22 cellular contexts compared by ENCODE assay signal in genomic region chr11:15936011-15936410, GRCh38.
A peak's percentile ranks its signal among the peaks of the same experiment; 100 is the strongest.
DNase-seq lines count a peak whose midpoint lies in the region; ATAC-seq lines count a peak whose summit lies in the region.
"Had no signal": no experiment of that assay in that cellular context is flagged by ENCODE, and none has a peak within 500 bp of the region (broad histone marks: within the 10 kb centered on the region; RNA-seq: fewer than 3 reads in every experiment).

No MANE protein-coding gene starts in this region.

- no peaks in the 10 kb centered on the region for H3K36me3 Mint-ChIP-seq in T-cell
- H3K36me3 Mint-ChIP-seq: CD14-positive monocyte; CD8-positive, alpha-beta memory T cell had no signal

- H3K4me1 ChIP-seq in neuronal stem cell (ENCODE audit: control insufficient read depth in 2 of 2, insufficient read depth in 1 of 2, low read depth in 1 of 2, low read length in 2 of 2), result peaks cover 0 to 3% of the 10 kb centered on the region in 2 donors
- H3K4me1 ChIP-seq: A549; BE2C; BLaER1 treated with 17β-estradiol and CSF1 and Interleukin-3, amounts not matched to agents 10 nM and 100 nM had no signal

- no CpG with 5 or more reads among the region's 2 CpGs for WGBS in neuronal stem cell (ENCODE audit: extremely low coverage in 2 of 2, insufficient read length in 2 of 2, insufficient replicate concordance in 1 of 2), 2 donors

- no peak overlapping the region for H3K27ac Mint-ChIP-seq in T-cell
- H3K27ac Mint-ChIP-seq: CD14-positive monocyte; CD4-positive, alpha-beta T cell; CD8-positive, alpha-beta memory T cell; GM23338 had no signal

- H2AFZ ChIP-seq in neuronal stem cell (ENCODE audit: low read length), result no peak overlapping the region
- H2AFZ ChIP-seq: GM23338 had no signal

- POLR2A ChIA-PET in T-cell (lab: Charles Lee), result no interaction called here

- intact Hi-C loops in sciatic nerve (cut with DNase I), result no loop called here

- peaks cover 0 to 5% of the 10 kb centered on the region in 2 donors for H3K27me3 Mint-ChIP-seq in T-cell
- H3K27me3 Mint-ChIP-seq: CD4-positive, alpha-beta T cell had no signal

- no peaks in the 10 kb centered on the region for H3K4me1 Mint-ChIP-seq in T-cell
- H3K4me1 Mint-ChIP-seq: CD8-positive, alpha-beta memory T cell; GM23338; H9 had no signal

- no peak overlapping the region for H4K91ac ChIP-seq in neuronal stem cell (ENCODE audit: low read depth, low read length, poor library complexity)

- H3K27me3 ChIP-seq in neuronal stem cell (ENCODE audit: control insufficient read depth in 3 of 3, insufficient read depth in 3 of 3, low read depth in 1 of 3, low read length in 3 of 3), result peaks cover 0 to 4% (median 0%) of the 10 kb centered on the region in 3 experiments
- H3K27me3 ChIP-seq: BE2C; BLaER1 treated with 17β-estradiol and CSF1 and Interleukin-3, amounts not matched to agents 10 nM and 100 nM had no signal

- H3K9ac ChIP-seq in neuronal stem cell (ENCODE audit: low read depth, low read length, poor library complexity), result no peak overlapping the region
- H3K9ac ChIP-seq: BLaER1 treated with 17β-estradiol and CSF1 and Interleukin-3, amounts not matched to agents 10 nM and 100 nM had no signal

- no peak overlapping the region for H2BK5ac ChIP-seq in neuronal stem cell (ENCODE audit: low read length)

- DNase-seq in islet precursor cell (peak; percentile 35), neuronal stem cell (ENCODE audit: low spot score) (no peak), sciatic nerve (ENCODE audit: low spot score) (peak; percentile 28), T-cell (no peak), RPMI8226 (no peak)
- DNase-seq: 8988T; ACHN; AML-193; BE2C; CD4-positive, alpha-beta T cell; CD8-positive, alpha-beta memory T cell; DMS 273 treated with DMSO at 0.1 percent for 48 hours; DMS79; EL; GDM1; H9 had no signal

- H3K4me2 ChIP-seq in neuronal stem cell (ENCODE audit: insufficient read depth, low read length, poor library complexity, severe bottlenecking), result no peak overlapping the region
- H3K4me2 ChIP-seq: A549; BLaER1 treated with 17β-estradiol and CSF1 and Interleukin-3, amounts not matched to agents 10 nM and 100 nM; GM23338 had no signal

- peak overlapping the region; percentile 24 for H2AK5ac ChIP-seq in neuronal stem cell (ENCODE audit: low read depth, low read length)

- no peak overlapping the region for H3K4ac ChIP-seq in neuronal stem cell (ENCODE audit: low read length)

- CTCF ChIA-PET in T-cell (lab: Charles Lee), result no interaction called here

- no peak overlapping the region for H2BK15ac ChIP-seq in neuronal stem cell (ENCODE audit: low read length)

- no peak overlapping the region for H3K23ac ChIP-seq in neuronal stem cell (ENCODE audit: low read depth, low read length, poor library complexity)

- ATAC-seq in sciatic nerve (no peak), HG03439 (IDR thresholded peaks at IDR 0.05; ENCODE audit: unreplicated experiment) (no peak), T-cell (replicated peaks in 1 of 4) (no peak)
- ATAC-seq: A549, GM23338, HCT116 had no signal

- no peak overlapping the region for H3K4me3 Mint-ChIP-seq in T-cell
- H3K4me3 Mint-ChIP-seq: CD4-positive, alpha-beta T cell; CD8-positive, alpha-beta memory T cell; GM23338; H9 had no signal

- no peak overlapping the region for H2BK12ac ChIP-seq in neuronal stem cell (ENCODE audit: low read length)

- H3K9me3 Mint-ChIP-seq in T-cell, result peaks cover 0 to 13% (median 4%) of the 10 kb centered on the region in 3 donors
- H3K9me3 Mint-ChIP-seq: GM23338 had no signal

- H3K27ac ChIP-seq in neuronal stem cell (replicated peaks; ENCODE audit: low read length), result no peak overlapping the region
- H3K27ac ChIP-seq: A549; BLaER1 treated with 17β-estradiol and CSF1 and Interleukin-3, amounts not matched to agents 10 nM and 100 nM had no signal

- H3K14ac ChIP-seq in neuronal stem cell (ENCODE audit: low read length), result no peak overlapping the region

- H3K79me1 ChIP-seq in neuronal stem cell (ENCODE audit: low read depth, low read length), result no peaks in the 10 kb centered on the region

- H2BK120ac ChIP-seq in neuronal stem cell (ENCODE audit: low read depth, low read length), result no peak overlapping the region

- H4K8ac ChIP-seq in neuronal stem cell (ENCODE audit: low read depth, low read length), result no peak overlapping the region

- H3K36me3 ChIP-seq in neuronal stem cell (replicated peaks in 1 of 2; ENCODE audit: control insufficient read depth in 2 of 2, insufficient read depth in 2 of 2, low read length in 2 of 2), result no peaks in the 10 kb centered on the region
- H3K36me3 ChIP-seq: BE2C; BLaER1 treated with 17β-estradiol and CSF1 and Interleukin-3, amounts not matched to agents 10 nM and 100 nM had no signal

- H3K18ac ChIP-seq in neuronal stem cell (ENCODE audit: low read length), result peak overlapping the region; percentile 3

- H3K9me3 ChIP-seq in neuronal stem cell (replicated peaks in 1 of 2; ENCODE audit: control insufficient read depth in 2 of 2, insufficient read depth in 1 of 2, low read depth in 1 of 2, low read length in 2 of 2), result no peaks in the 10 kb centered on the region
- H3K9me3 ChIP-seq: A549, BE2C had no signal

- no peak overlapping the region for H3K4me3 ChIP-seq in neuronal stem cell (ENCODE audit: low read length in 2 of 2)
- H3K4me3 ChIP-seq: A549; BLaER1 treated with 17β-estradiol and CSF1 and Interleukin-3, amounts not matched to agents 10 nM and 100 nM; GM23338 had no signal

Comparison
In these comparisons a context has a peak if more than half of its experiments do, and no peak if none do; other contexts are left out.
1. DNase-seq: peak in islet precursor cell (single experiment) and sciatic nerve (single experiment); none in neuronal stem cell (single experiment), T-cell (0 of 34) and RPMI8226 (single experiment).